16 cellular contexts compared by ENCODE assay signal in genomic region chr19:19559942-19560341, GRCh38. TPM values are rescaled to one million over a fixed set of nuclear protein-coding genes. Genes with fewer than 3 reads are reported as not detected.
"Had no signal": no experiment of that assay in that cellular context is flagged by ENCODE, and none has a peak within 500 bp of the region (broad histone marks: within the 10 kb centered on the region; RNA-seq: fewer than 3 reads in every experiment).

No MANE protein-coding gene starts in this region.

- H3K27ac Mint-ChIP-seq: natural killer cell treated with Interleukin-12 subunit alpha and Interleukin-12 subunit beta and Interleukin-15 and Interleukin-18, amount 100 ng/mL, for 72 hours had no signal

- ATAC-seq: activated T-helper 17 cell treated with anti-CD3 and anti-CD28 coated beads, Interleukin-2, amount 50 U/mL, for 72 hours; esophagus mucosa; left lung; natural killer cell treated with Interleukin-12 subunit alpha and Interleukin-12 subunit beta and Interleukin-15 and Interleukin-18, amount 100 ng/mL, for 72 hours; stimulated activated effector memory CD8-positive, alpha-beta T cell treated with anti-CD3 and anti-CD28 coated beads, Interleukin-12 subunit alpha, Interleukin-12 subunit beta, amount 100 ng/mL, for 72 hours had no signal

- H3K27ac ChIP-seq: left lung, thoracic aorta, WERI-Rb-1 had no signal

- H3K36me3 ChIP-seq: left lung, thoracic aorta had no signal

- H3K27me3 Mint-ChIP-seq: activated T-helper 17 cell treated with anti-CD3 and anti-CD28 coated beads, Interleukin-2, amount 50 U/mL, for 72 hours; natural killer cell treated with Interleukin-12 subunit alpha and Interleukin-12 subunit beta and Interleukin-15 and Interleukin-18, amount 100 ng/mL, for 72 hours had no signal

- H3K36me3 Mint-ChIP-seq: natural killer cell treated with Interleukin-12 subunit alpha and Interleukin-12 subunit beta and Interleukin-15 and Interleukin-18, amount 100 ng/mL, for 72 hours had no signal

- DNase-seq: activated CD8-positive, alpha-beta memory T cell treated with anti-CD3 and anti-CD28 coated beads for 24 hours; activated naive CD4-positive, alpha-beta T cell treated with Interleukin-2 at 50 U/mL for 16 hours; amniotic stem cell; hippocampal formation; left lung; mammary epithelial cell; nucleus accumbens; SK-N-SH; WERI-Rb-1 had no signal

- H3K9me2 ChIP-seq: SK-N-SH had no signal

- H3K4me3 Mint-ChIP-seq: activated T-helper 17 cell treated with anti-CD3 and anti-CD28 coated beads, Interleukin-2, amount 50 U/mL, for 72 hours; natural killer cell treated with Interleukin-12 subunit alpha and Interleukin-12 subunit beta and Interleukin-15 and Interleukin-18, amount 100 ng/mL, for 72 hours; stimulated activated effector memory CD8-positive, alpha-beta T cell treated with anti-CD3 and anti-CD28 coated beads, Interleukin-12 subunit alpha, Interleukin-12 subunit beta, amount 100 ng/mL, for 72 hours had no signal

- H3K4me2 ChIP-seq: SK-N-SH had no signal

- H3K4me1 ChIP-seq: left lung had no signal

- H3K9me3 Mint-ChIP-seq: activated T-helper 17 cell treated with anti-CD3 and anti-CD28 coated beads, Interleukin-2, amount 50 U/mL, for 72 hours; natural killer cell treated with Interleukin-12 subunit alpha and Interleukin-12 subunit beta and Interleukin-15 and Interleukin-18, amount 100 ng/mL, for 72 hours; stimulated activated effector memory CD8-positive, alpha-beta T cell treated with anti-CD3 and anti-CD28 coated beads, Interleukin-12 subunit alpha, Interleukin-12 subunit beta, amount 100 ng/mL, for 72 hours had no signal

- H3K4me3 ChIP-seq: left lung, thoracic aorta had no signal

RNA-seq across cellular contexts. Expression of gene CILP2, which starts 21.9 kb away (rescaled TPM):
- total RNA-seq: esophagus mucosa, glomerular endothelial cell had no signal

RNA-seq across cellular contexts. Expression of gene PBX4, which starts 58.5 kb away (rescaled TPM):
- total RNA-seq: cardiac septum, glomerular endothelial cell, thoracic aorta had no signal
